Comparison of ENCODE assay signal across 26 cellular contexts in genomic region chrX:145881175-145881867, GRCh38.
"Had no signal": no experiment of that assay in that cellular context is flagged by ENCODE, and none has a peak within 500 bp of the region (broad histone marks: within the 10 kb centered on the region; RNA-seq: fewer than 3 reads in every experiment).

No MANE protein-coding gene starts in this region.

- H3K27me3 Mint-ChIP-seq: activated CD4-positive, alpha-beta memory T cell treated with anti-CD3 and anti-CD28 coated beads for 36 hours; activated CD4-positive, alpha-beta T cell treated with anti-CD3 and anti-CD28 coated beads, Interleukin-2, amount 10 ng/mL, durations not matched to agents 7 days and 5 days; activated naive CD8-positive, alpha-beta T cell; activated T-helper 17 cell treated with anti-CD3 and anti-CD28 coated beads, Interleukin-2, amount 50 U/mL, for 72 hours; brain; central memory CD8-positive, alpha-beta T cell had no signal

- H3K9me2 ChIP-seq: SK-N-SH had no signal

- H3K27ac ChIP-seq: VCaP had no signal

- FAIRE-seq: astrocyte had no signal

- H3K27ac Mint-ChIP-seq: activated CD4-positive, alpha-beta memory T cell treated with anti-CD3 and anti-CD28 coated beads for 36 hours; activated CD4-positive, alpha-beta T cell treated with anti-CD3 and anti-CD28 coated beads, Interleukin-2, amount 10 ng/mL, durations not matched to agents 7 days and 5 days; activated naive CD4-positive, alpha-beta T cell treated with anti-CD3 and anti-CD28 coated beads for 36 hours; activated naive CD8-positive, alpha-beta T cell; activated T-helper 17 cell treated with anti-CD3 and anti-CD28 coated beads, Interleukin-2, amount 50 U/mL, for 72 hours; brain had no signal

- H3K4me1 Mint-ChIP-seq: activated CD4-positive, alpha-beta T cell treated with anti-CD3 and anti-CD28 coated beads, Interleukin-2, amount 10 ng/mL, durations not matched to agents 7 days and 5 days; activated T-helper 17 cell treated with anti-CD3 and anti-CD28 coated beads, Interleukin-2, amount 50 U/mL, for 72 hours; central memory CD8-positive, alpha-beta T cell had no signal

- H3K4me2 ChIP-seq: SK-N-SH had no signal

- H3K9me3 Mint-ChIP-seq: activated CD4-positive, alpha-beta T cell treated with anti-CD3 and anti-CD28 coated beads, Interleukin-2, amount 10 ng/mL, durations not matched to agents 7 days and 5 days; activated T-helper 17 cell treated with anti-CD3 and anti-CD28 coated beads, Interleukin-2, amount 50 U/mL, for 72 hours had no signal

- H3K4me3 Mint-ChIP-seq: activated CD4-positive, alpha-beta memory T cell treated with anti-CD3 and anti-CD28 coated beads for 36 hours; activated CD4-positive, alpha-beta T cell treated with anti-CD3 and anti-CD28 coated beads, Interleukin-2, amount 10 ng/mL, durations not matched to agents 7 days and 5 days; activated naive CD4-positive, alpha-beta T cell treated with anti-CD3 and anti-CD28 coated beads for 36 hours; activated naive CD8-positive, alpha-beta T cell; activated T-helper 17 cell treated with anti-CD3 and anti-CD28 coated beads, Interleukin-2, amount 50 U/mL, for 72 hours; brain; central memory CD8-positive, alpha-beta T cell had no signal

- H3K9me3 ChIP-seq: SK-N-SH had no signal

- ATAC-seq: activated T-helper 17 cell treated with anti-CD3 and anti-CD28 coated beads, Interleukin-2, amount 50 U/mL, for 72 hours; Right ventricle myocardium inferior had no signal

- H3K36me3 Mint-ChIP-seq: activated CD4-positive, alpha-beta memory T cell treated with anti-CD3 and anti-CD28 coated beads for 36 hours; activated naive CD8-positive, alpha-beta T cell; brain had no signal

- H3K9ac ChIP-seq: SK-N-SH had no signal

- DNase-seq: activated CD4-positive, alpha-beta memory T cell treated with anti-CD3 and anti-CD28 coated beads for 36 hours; activated CD4-positive, alpha-beta T cell treated with anti-CD3 and anti-CD28 coated beads, Interleukin-2, amount 10 ng/mL, durations not matched to agents 7 days and 5 days; activated CD4-positive, CD25-positive, alpha-beta regulatory T cell; activated CD8-positive, alpha-beta memory T cell treated with anti-CD3 and anti-CD28 coated beads for 24 hours; activated gamma-delta T cell; activated naive CD4-positive, alpha-beta T cell treated with anti-CD3 and anti-CD28 coated beads for 36 hours; activated T-cell treated with anti-CD3 and anti-CD28 coated beads for 4 hours; activated T-cell treated with anti-CD3 and anti-CD28 coated beads, Interleukin-2, amount 50 U/mL, for 48 hours; amygdala; NCI-H1105 treated with DMSO at 0.1 percent for 48 hours; NCI-H1436 treated with DMSO at 0.1 percent for 48 hours; NCI-H187 treated with DMSO at 0.1 percent for 48 hours; NCI-H2107; NCI-H345; NCI-H510A; NCI-H69; RPMI8226; SK-N-SH; T-helper 1 cell had no signal
